In genomic region chr10:92142512-92142911, GRCh38 we compare ENCODE assay signal across 1 cellular context.
TF ChIP-seq lines count a peak whose summit lies in the region.

No MANE protein-coding gene starts in this region.

TF ChIP-seq in GM23338, 12 proteins besides CTCF, POLR2A, EP300 and RAD21 (continued from another document):
- no peak for TF ChIP-seq ZNF462 (CRISPR knock-in tag; IDR thresholded peaks at IDR 0.05)
- TF ChIP-seq NANOG (IDR thresholded peaks at IDR 0.05; ENCODE audit: borderline replicate concordance), result no peak
- no peak for TF ChIP-seq ZNF114 (CRISPR knock-in tag; IDR thresholded peaks at IDR 0.05)
- TF ChIP-seq CREB1 (CRISPR knock-in tag; IDR thresholded peaks at IDR 0.05; ENCODE audit: low read depth), result no peak
TF ChIP-seq in GM23338: peak in this region for 0.
